In the genomic region with DNA sequence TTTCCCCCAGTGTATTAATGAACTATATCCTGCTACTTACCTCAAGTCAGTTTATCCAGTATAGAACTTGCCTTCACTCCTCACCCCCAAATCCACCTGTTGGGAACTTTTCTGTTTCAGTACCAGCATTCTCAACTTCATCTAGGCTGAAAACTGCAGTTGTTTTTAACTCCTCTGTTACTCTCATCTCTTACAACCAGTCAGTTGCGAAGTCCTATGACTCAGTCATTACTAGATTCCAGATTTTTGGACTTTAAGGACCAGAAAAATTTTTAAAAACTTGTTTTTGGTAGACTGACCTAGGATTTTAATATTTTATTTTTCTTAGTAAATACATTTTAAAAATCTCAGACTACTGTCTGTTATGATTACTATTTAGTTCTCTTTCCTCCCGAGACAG, we compare ENCODE assay signal across 25 cellular contexts. TPM values are rescaled to one million over a fixed set of nuclear protein-coding genes. Genes with fewer than 3 reads are reported as not detected.
"Had no signal": no experiment of that assay in that cellular context is flagged by ENCODE, and none has a peak within 500 bp of the region (broad histone marks: within the 10 kb centered on the region; RNA-seq: fewer than 3 reads in every experiment).

No MANE protein-coding gene starts in this region.

- H3K27me3 Mint-ChIP-seq: activated CD8-positive, alpha-beta T cell treated with anti-CD3 and anti-CD28 coated beads for 36 hours; progenitor cell of endocrine pancreas had no signal

- H3K27ac Mint-ChIP-seq: activated CD8-positive, alpha-beta T cell treated with anti-CD3 and anti-CD28 coated beads for 36 hours; activated naive CD4-positive, alpha-beta T cell treated with anti-CD3 and anti-CD28 coated beads for 36 hours; activated T-helper 2 cell treated with anti-CD3 and anti-CD28 coated beads, Interferon-gamma antibody, Interleukin-2, Interleukin-4, amounts not matched to agents 10 μg/mL and 5 μg/mL and 100 μg/mL, durations not matched to agents 14 hours and 24 hours and 36 hours; mesothelial cell of epicardium; progenitor cell of endocrine pancreas; T-helper 2 cell treated with Interferon-gamma antibody and Interleukin-4, amounts not matched to agents 5 μg/mL and 100 μg/mL, for 36 hours; WTC11 had no signal

- H3K9me3 Mint-ChIP-seq: activated CD8-positive, alpha-beta T cell treated with anti-CD3 and anti-CD28 coated beads for 36 hours; activated naive CD4-positive, alpha-beta T cell treated with anti-CD3 and anti-CD28 coated beads for 36 hours; activated T-helper 2 cell treated with anti-CD3 and anti-CD28 coated beads, Interferon-gamma antibody, Interleukin-2, Interleukin-4, amounts not matched to agents 10 μg/mL and 5 μg/mL and 100 μg/mL, durations not matched to agents 14 hours and 24 hours and 36 hours; mesothelial cell of epicardium; T-helper 2 cell treated with Interferon-gamma antibody and Interleukin-4, amounts not matched to agents 5 μg/mL and 100 μg/mL, for 36 hours had no signal

- H3K36me3 Mint-ChIP-seq: mesothelial cell of epicardium had no signal

- H3K27me3 ChIP-seq: adrenal gland, thyroid gland had no signal

- DNase-seq: activated CD4-positive, alpha-beta T cell treated with anti-CD3 and anti-CD28 coated beads for 48 hours; activated CD8-positive, alpha-beta T cell treated with anti-CD3 and anti-CD28 coated beads for 36 hours; activated naive CD4-positive, alpha-beta T cell treated with anti-CD3 and anti-CD28 coated beads for 36 hours; activated T-cell treated with anti-CD3 and anti-CD28 coated beads, Interleukin-2, amount 50 U/mL, for 1 hour; adrenal gland; hypothalamus; islet precursor cell; stimulated activated CD4-positive, alpha-beta T cell treated with anti-CD3 and anti-CD28 coated beads, Interleukin-12 subunit alpha, Interleukin-12 subunit beta, amount 100 ng/mL, for 4 hours; stimulated activated CD4-positive, alpha-beta T cell treated with anti-CD3 and anti-CD28 coated beads, Interleukin-1b, Interleukin-23, amount 100 ng/mL, for 48 hours; stimulated activated CD8-positive, alpha-beta memory T cell treated with anti-CD3 and anti-CD28 coated beads, Interleukin-4, amount 100 ng/mL, for 48 hours; stimulated activated naive CD4-positive, alpha-beta T cell treated with Interleukin-2 at 50 U/mL for 16 hours; thyroid gland had no signal

- H3K27ac ChIP-seq: adrenal gland, epithelial cell of prostate, thyroid gland had no signal

- H3K36me3 ChIP-seq: adrenal gland, thyroid gland had no signal

- H3K4me3 ChIP-seq: adrenal gland, lung, thyroid gland had no signal

- ATAC-seq: activated CD8-positive, alpha-beta T cell treated with anti-CD3 and anti-CD28 coated beads for 36 hours; WTC11 had no signal

- H3K9me3 ChIP-seq: adrenal gland, thyroid gland had no signal

- H3K4me3 Mint-ChIP-seq: activated CD8-positive, alpha-beta T cell treated with anti-CD3 and anti-CD28 coated beads for 36 hours; activated naive CD4-positive, alpha-beta T cell treated with anti-CD3 and anti-CD28 coated beads for 36 hours; mesothelial cell of epicardium; T-helper 2 cell treated with Interferon-gamma antibody and Interleukin-4, amounts not matched to agents 5 μg/mL and 100 μg/mL, for 36 hours; WTC11 had no signal

RNA-seq across cellular contexts. Expression of a gene that starts 16.9 kb away (rescaled TPM):
- total RNA-seq: astrocyte, bronchial epithelial cell, fibroblast of lung, lung, mesothelial cell of epicardium, omental fat pad, subcutaneous adipose tissue had no signal
- polyA plus RNA-seq: lung, urinary bladder had no signal
